In the genomic region with DNA sequence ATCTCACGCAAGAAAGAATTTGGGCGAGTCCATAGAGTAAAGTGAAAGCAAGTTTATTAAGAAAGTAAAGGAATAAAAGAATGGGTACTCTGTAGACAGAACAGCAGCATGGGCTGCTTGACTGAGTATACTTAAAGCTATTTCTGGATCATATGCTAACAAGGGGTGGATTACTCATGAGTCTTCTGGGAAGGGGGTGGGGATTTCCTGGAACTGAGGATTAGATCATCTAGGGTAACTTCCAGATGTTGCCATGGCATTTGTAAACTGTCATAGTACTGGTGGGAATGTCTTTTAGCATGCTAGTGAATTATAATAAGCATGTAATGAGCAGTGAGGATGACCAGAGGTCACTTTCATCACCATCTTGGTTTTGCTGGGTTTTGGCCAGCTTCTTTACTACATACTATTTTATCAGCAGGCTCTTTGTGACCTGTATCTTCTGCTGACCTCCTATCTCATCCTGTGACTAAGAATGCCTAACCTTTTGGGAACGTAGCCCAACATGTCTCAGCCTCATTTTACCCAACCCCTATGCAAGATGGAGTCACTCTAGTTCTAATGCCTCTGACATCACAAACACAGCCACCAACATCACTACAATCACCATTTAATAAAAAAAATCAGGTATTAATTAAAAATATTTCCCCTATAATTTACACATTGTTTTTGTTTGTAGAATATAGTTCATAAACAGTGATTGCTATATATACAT, we compare ENCODE assay signal across 8 cellular contexts.
DNase-seq lines count a peak whose midpoint lies in the region; ATAC-seq, FAIRE-seq and TF ChIP-seq lines count a peak whose summit lies in the region.

No MANE protein-coding gene starts in this region.

- no peaks in the 10 kb centered on the region for H3K27me3 ChIP-seq in brain microvascular endothelial cell (replicated peaks)

- in situ Hi-C loops in brain microvascular endothelial cell (cut with HindIII; ENCODE audit: low pct_ligation_motif_present, low sequenced_read_pairs), result no loop called here

- H3K4me1 ChIP-seq in A549, result no peaks in the 10 kb centered on the region

- TF ChIP-seq RAD21 in A549 (conservative IDR thresholded peaks at IDR 0.05 in 1 of 2, IDR thresholded peaks at IDR 0.05 in 1 of 2), result no peak

- no peak for TF ChIP-seq POLR2A in A549 (IDR thresholded peaks at IDR 0.05; ENCODE audit: low read length)

- DNase-seq in A549 (ENCODE audit: low read depth in 1 of 2, low spot score in 1 of 2) (peak in 1 of 2 experiments; percentile 32), HFF-Myc (ENCODE audit: extremely low read depth, low read depth) (peak; percentile 41), brain microvascular endothelial cell (peak; percentile 83), lung microvascular endothelial cell (ENCODE audit: low read depth in 2 of 2) (peak; percentile 19 to 87), NCI-H187 treated with DMSO at 0.1 percent for 48 hours (lab: John Stamatoyannopoulos, UW) (no peak)

- CTCF ChIA-PET in A549 (lab: Yijun Ruan, JAX), result no interaction called here

- H3K36me3 ChIP-seq in brain microvascular endothelial cell (replicated peaks), result no peaks in the 10 kb centered on the region

- H3K9me3 ChIP-seq in A549, result no peaks in the 10 kb centered on the region

- FAIRE-seq in A549 (lab: Jason Lieb, UNC), result no peak

- H3K4me2 ChIP-seq in A549, result peak overlapping the region; percentile 28; the same call in 1 of the 3 replicates

- ATAC-seq in A549, result peak in 1 of 2 experiments; percentile 30; a peak in 1 of 6 replicates
- no peak for ATAC-seq in HG03280 (IDR thresholded peaks at IDR 0.05; ENCODE audit: unreplicated experiment)
- no peak for ATAC-seq in HG03520 (IDR thresholded peaks at IDR 0.05; ENCODE audit: unreplicated experiment)
- no peak for ATAC-seq in HG02588 (IDR thresholded peaks at IDR 0.05; ENCODE audit: unreplicated experiment)

- TF ChIP-seq EP300 in A549 (IDR thresholded peaks at IDR 0.05), result no peak

- H3K27ac ChIP-seq in A549 (no peak overlapping the region), brain microvascular endothelial cell (peak overlapping the region; percentile 57)

- TF ChIP-seq CTCF in A549 (IDR thresholded peaks at IDR 0.05), result no peak
- TF ChIP-seq CTCF in HFF-Myc (IDR thresholded peaks at IDR 0.05; ENCODE audit: low read depth, low read length, missing control alignments), result no peak
- TF ChIP-seq CTCF in brain microvascular endothelial cell (IDR thresholded peaks at IDR 0.05; ENCODE audit: low read depth, low read length, missing control alignments), result no peak

- no peak overlapping the region for H3K4me3 ChIP-seq in A549
- H3K4me3 ChIP-seq in HFF-Myc (replicated peaks; ENCODE audit: low read depth, low read length), result no peak overlapping the region
- H3K4me3 ChIP-seq in brain microvascular endothelial cell (ENCODE audit: low read depth, low read length), result no peak overlapping the region

- POLR2A ChIA-PET in A549 (lab: Yijun Ruan, JAX), result no interaction called here

- 47% methylated on average over 3 of the region's 3 CpGs for WGBS in A549 (ENCODE audit: missing lambda C conversion rate)

TF ChIP-seq in A549, 52 proteins besides CTCF, POLR2A, EP300 and RAD21:
- TF ChIP-seq NFE2L2 (conservative IDR thresholded peaks at IDR 0.05; ENCODE audit: low read length) (no peak), RARB (CRISPR knock-in tag; IDR thresholded peaks at IDR 0.05) (no peak), ZFP36 (IDR thresholded peaks at IDR 0.05; ENCODE audit: borderline replicate concordance, partially characterized antibody) (no peak), NR3C1 (IDR thresholded peaks at IDR 0.05) (no peak), POLR2AphosphoS2 (conservative IDR thresholded peaks at IDR 0.05; ENCODE audit: low read length) (no peak), CEBPB (IDR thresholded peaks at IDR 0.05) (no peak), CHD4 (IDR thresholded peaks at IDR 0.05; ENCODE audit: borderline replicate concordance) (no peak), HEYL (CRISPR knock-in tag; IDR thresholded peaks at IDR 0.05) (no peak), GATA3 (IDR thresholded peaks at IDR 0.05; ENCODE audit: borderline replicate concordance) (no peak), TP53 (CRISPR knock-in tag; IDR thresholded peaks at IDR 0.05) (no peak), SMC3 (IDR thresholded peaks at IDR 0.05) (no peak), FOXS1 (CRISPR knock-in tag; IDR thresholded peaks at IDR 0.05) (no peak), EHMT2 (IDR thresholded peaks at IDR 0.05; ENCODE audit: low read depth) (no peak), E2F6 (IDR thresholded peaks at IDR 0.05; ENCODE audit: borderline replicate concordance, low read depth) (no peak), HOXA7 (CRISPR knock-in tag; IDR thresholded peaks at IDR 0.05) (no peak), ZNF302 (CRISPR knock-in tag; IDR thresholded peaks at IDR 0.05) (no peak), PHF8 (IDR thresholded peaks at IDR 0.05; ENCODE audit: borderline replicate concordance, low read depth) (no peak), KDM1A (IDR thresholded peaks at IDR 0.05; ENCODE audit: low read depth) (no peak)
- TF ChIP-seq, protein P1, sequence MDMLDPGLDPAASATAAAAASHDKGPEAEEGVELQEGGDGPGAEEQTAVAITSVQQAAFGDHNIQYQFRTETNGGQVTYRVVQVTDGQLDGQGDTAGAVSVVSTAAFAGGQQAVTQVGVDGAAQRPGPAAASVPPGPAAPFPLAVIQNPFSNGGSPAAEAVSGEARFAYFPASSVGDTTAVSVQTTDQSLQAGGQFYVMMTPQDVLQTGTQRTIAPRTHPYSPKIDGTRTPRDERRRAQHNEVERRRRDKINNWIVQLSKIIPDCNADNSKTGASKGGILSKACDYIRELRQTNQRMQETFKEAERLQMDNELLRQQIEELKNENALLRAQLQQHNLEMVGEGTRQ (IDR thresholded peaks at IDR 0.05), result no peak
TF ChIP-seq in A549: peak in this region for 0.
